ENCODE assay signal across 1 cellular context in genomic region chr19:35744688-35745327, GRCh38.
A peak's percentile ranks its signal among the peaks of the same experiment; 100 is the strongest.
TF ChIP-seq lines count a peak whose summit lies in the region.

No MANE protein-coding gene starts in this region.

TF ChIP-seq in H1, 55 proteins besides CTCF, POLR2A, EP300 and RAD21:
- no peak for TF ChIP-seq BACH1 (IDR thresholded peaks at IDR 0.05; ENCODE audit: low read length)
- no peak for TF ChIP-seq SP4 (IDR thresholded peaks at IDR 0.05; ENCODE audit: low read length)
- TF ChIP-seq HDAC6 (IDR thresholded peaks at IDR 0.05; ENCODE audit: low read depth, low read length) = no peak
- no peak for TF ChIP-seq USF2 (IDR thresholded peaks at IDR 0.05; ENCODE audit: low read length)
- TF ChIP-seq PHF8 (conservative IDR thresholded peaks at IDR 0.05; ENCODE audit: low read depth, low read length) = peak; percentile 61
- no peak for TF ChIP-seq ATF2 (IDR thresholded peaks at IDR 0.05; ENCODE audit: low read length)
- TF ChIP-seq FOSL1 (IDR thresholded peaks at IDR 0.05; ENCODE audit: insufficient read depth, low read depth, low read length) = no peak
- TF ChIP-seq BRCA1 (IDR thresholded peaks at IDR 0.05; ENCODE audit: low read depth, low read length) = no peak
- TF ChIP-seq GABPA (IDR thresholded peaks at IDR 0.05; ENCODE audit: borderline replicate concordance, insufficient read depth, low read length) = no peak
- TF ChIP-seq SIN3A (conservative IDR thresholded peaks at IDR 0.05 in 1 of 2, IDR thresholded peaks at IDR 0.05 in 1 of 2; ENCODE audit: low read depth in 1 of 2, low read length in 2 of 2) = 0 out of 4 replicates have a peak, but pooled peaks have one; percentile 32 to 37
- TF ChIP-seq ZNF274 (IDR thresholded peaks at IDR 0.05; ENCODE audit: borderline replicate concordance, extremely low read depth, low read length) = no peak
- TF ChIP-seq JUN (IDR thresholded peaks at IDR 0.05; ENCODE audit: low read depth, low read length) = no peak
- peak; percentile 67 for TF ChIP-seq MAX (IDR thresholded peaks at IDR 0.05)
- TF ChIP-seq TAF1 (IDR thresholded peaks at IDR 0.05; ENCODE audit: low read depth, low read length) = peak; percentile 81
- no peak for TF ChIP-seq NRF1 (IDR thresholded peaks at IDR 0.05; ENCODE audit: low read depth, low read length)
- no peak for TF ChIP-seq CEBPB (IDR thresholded peaks at IDR 0.05; ENCODE audit: low read depth, low read length)
- TF ChIP-seq TBP (IDR thresholded peaks at IDR 0.05; ENCODE audit: low read depth, low read length) = peak; percentile 75; the same call in 1 of the 2 replicates
- no peak for TF ChIP-seq ATF3 (IDR thresholded peaks at IDR 0.05; ENCODE audit: insufficient read depth, low read depth, low read length)
- TF ChIP-seq RXRA (IDR thresholded peaks at IDR 0.05; ENCODE audit: insufficient read depth, low read depth, low read length) = no peak
- TF ChIP-seq CHD2 (IDR thresholded peaks at IDR 0.05; ENCODE audit: low read length) = no peak; the same call in 1 of the 2 replicates
- TF ChIP-seq SIX5 (IDR thresholded peaks at IDR 0.05; ENCODE audit: low read depth, low read length) = no peak
- TF ChIP-seq E2F6 (IDR thresholded peaks at IDR 0.05) = peak; percentile 77
- TF ChIP-seq KDM4A (IDR thresholded peaks at IDR 0.05; ENCODE audit: low read depth, low read length, severe bottlenecking) = peak; percentile 68
- TF ChIP-seq SAP30 (IDR thresholded peaks at IDR 0.05; ENCODE audit: insufficient read depth, insufficient replicate concordance, low read length) = peak; percentile 64
- peak; percentile 67 for TF ChIP-seq ASH2L (IDR thresholded peaks at IDR 0.05; ENCODE audit: low read length)
- TF ChIP-seq CHD1 (IDR thresholded peaks at IDR 0.05; ENCODE audit: low read depth, low read length) = no peak
- no peak for TF ChIP-seq HDAC2 (IDR thresholded peaks at IDR 0.05; ENCODE audit: borderline replicate concordance in 1 of 2, low read depth in 2 of 2, low read length in 2 of 2)
- no peak for TF ChIP-seq CTBP2 (IDR thresholded peaks at IDR 0.05; ENCODE audit: borderline replicate concordance, insufficient read depth, insufficient read length, low read length)
- TF ChIP-seq JUND (IDR thresholded peaks at IDR 0.05; ENCODE audit: low read length) = no peak
- TF ChIP-seq RNF2 (IDR thresholded peaks at IDR 0.05; ENCODE audit: borderline replicate concordance, low read depth, low read length, missing control alignments, poor library complexity, severe bottlenecking) = no peak
- no peak for TF ChIP-seq TAF7 (optimal IDR thresholded peaks at IDR 0.05; ENCODE audit: borderline replicate concordance, low read depth, low read length)
- no peak for TF ChIP-seq TEAD4 (IDR thresholded peaks at IDR 0.05; ENCODE audit: low read depth, low read length)
- no peak for TF ChIP-seq KDM5A (IDR thresholded peaks at IDR 0.05; ENCODE audit: low read length)
- TF ChIP-seq CREB1 (IDR thresholded peaks at IDR 0.05) = peak; percentile 28; the same call in 1 of the 2 replicates
- TF ChIP-seq CBX5 (IDR thresholded peaks at IDR 0.05; ENCODE audit: low read depth, low read length) = no peak
- TF ChIP-seq CHD7 (IDR thresholded peaks at IDR 0.05; ENCODE audit: insufficient replicate concordance, low read length) = no peak
- TF ChIP-seq POLR2AphosphoS5 (IDR thresholded peaks at IDR 0.05; ENCODE audit: low read depth, low read length) = peak; percentile 86
- TF ChIP-seq SP1 (IDR thresholded peaks at IDR 0.05; ENCODE audit: low read depth, low read length) = peak; percentile 34; the same call in 1 of the 2 replicates
- TF ChIP-seq SP2 (IDR thresholded peaks at IDR 0.05; ENCODE audit: low read length) = no peak
- no peak for TF ChIP-seq YY1 (IDR thresholded peaks at IDR 0.05; ENCODE audit: low read depth, low read length)
TF ChIP-seq in H1: peak in this region for 12.
